Comparison of ENCODE assay signal across 18 cellular contexts in genomic region chr17:52027081-52027480, GRCh38.
DNase-seq lines count a peak whose midpoint lies in the region; ATAC-seq and TF ChIP-seq lines count a peak whose summit lies in the region.
"Had no signal": no experiment of that assay in that cellular context is flagged by ENCODE, and none has a peak within 500 bp of the region (broad histone marks: within the 10 kb centered on the region; RNA-seq: fewer than 3 reads in every experiment).

No MANE protein-coding gene starts in this region.

- H3K79me1 ChIP-seq in mesendoderm (ENCODE audit: low read length): no peaks in the 10 kb centered on the region

- H2BK120ac ChIP-seq in mesendoderm (ENCODE audit: low read depth, low read length): no peak overlapping the region

- H3K27ac Mint-ChIP-seq in endodermal cell: no peak overlapping the region
- no peak overlapping the region for H3K27ac Mint-ChIP-seq in activated CD8-positive, alpha-beta T cell treated with anti-CD3 and anti-CD28 coated beads for 36 hours
- H3K27ac Mint-ChIP-seq in activated T-helper 17 cell treated with anti-CD3 and anti-CD28 coated beads, Interleukin-2, amount 50 U/mL, for 72 hours: no peak overlapping the region

- no peak for ATAC-seq in HG02571 (IDR thresholded peaks at IDR 0.05; ENCODE audit: unreplicated experiment)
- ATAC-seq in activated CD8-positive, alpha-beta T cell treated with anti-CD3 and anti-CD28 coated beads for 36 hours: no peak
- no peak for ATAC-seq in activated T-helper 17 cell treated with anti-CD3 and anti-CD28 coated beads, Interleukin-2, amount 50 U/mL, for 72 hours (replicated peaks)
- ATAC-seq: Right ventricle myocardium inferior had no signal

- intact Hi-C loops in activated CD8-positive, alpha-beta T cell treated with anti-CD3 and anti-CD28 coated beads for 36 hours (cut with micrococcal nuclease): no loop called here

- no peak overlapping the region for H4K5ac ChIP-seq in mesendoderm (ENCODE audit: low read length)

- no peak for TF ChIP-seq CTCF in endodermal cell (conservative IDR thresholded peaks at IDR 0.05)
- no peak for TF ChIP-seq CTCF in activated CD8-positive, alpha-beta T cell treated with anti-CD3 and anti-CD28 coated beads for 36 hours (IDR thresholded peaks at IDR 0.05)

- no peak overlapping the region for H2BK15ac ChIP-seq in mesendoderm (replicated peaks; ENCODE audit: low read depth)

- no peak overlapping the region for H3K4ac ChIP-seq in mesendoderm (ENCODE audit: low read depth, low read length)

- no peaks in the 10 kb centered on the region for H3K27me3 ChIP-seq in endodermal cell (ENCODE audit: control insufficient read depth, insufficient read depth, low read length, poor library complexity, severe bottlenecking)
- no peaks in the 10 kb centered on the region for H3K27me3 ChIP-seq in mesendoderm (ENCODE audit: insufficient read depth, low read length, poor library complexity)
- H3K27me3 ChIP-seq: dorsolateral prefrontal cortex, esophagus squamous epithelium had no signal

- WGBS in endodermal cell (ENCODE audit: insufficient coverage in 1 of 2, insufficient read length in 1 of 2), 2 experiments: 95% methylated on average over 2 of the region's 2 CpGs; no CpG with 5 or more reads in 1 of the 2 experiments
- no CpG with 5 or more reads among the region's 2 CpGs for WGBS in mesendoderm (ENCODE audit: extremely low coverage, insufficient coverage, low lambda C conversion rate)

- H3K27ac ChIP-seq in endodermal cell (ENCODE audit: low read depth, low read length) (no peak overlapping the region), mesendoderm (ENCODE audit: low read depth, low read length) (no peak overlapping the region)
- H3K27ac ChIP-seq: esophagus squamous epithelium, VCaP had no signal

- H3K36me3 ChIP-seq in endodermal cell (ENCODE audit: control insufficient read depth, insufficient read depth, low read length): no peaks in the 10 kb centered on the region
- no peaks in the 10 kb centered on the region for H3K36me3 ChIP-seq in mesendoderm (ENCODE audit: control insufficient read depth, insufficient read depth, low read length)
- H3K36me3 ChIP-seq: esophagus squamous epithelium had no signal

- CTCF ChIA-PET in activated CD8-positive, alpha-beta T cell treated with anti-CD3 and anti-CD28 coated beads for 36 hours (lab: Charles Lee): no interaction called here

- H3K9me3 Mint-ChIP-seq in endodermal cell: no peaks in the 10 kb centered on the region
- H3K9me3 Mint-ChIP-seq in activated CD8-positive, alpha-beta T cell treated with anti-CD3 and anti-CD28 coated beads for 36 hours: no peaks in the 10 kb centered on the region
- no peaks in the 10 kb centered on the region for H3K9me3 Mint-ChIP-seq in activated T-helper 17 cell treated with anti-CD3 and anti-CD28 coated beads, Interleukin-2, amount 50 U/mL, for 72 hours

- H3K36me3 Mint-ChIP-seq in endodermal cell (ENCODE audit: low read depth): no peaks in the 10 kb centered on the region
- no peaks in the 10 kb centered on the region for H3K36me3 Mint-ChIP-seq in activated CD8-positive, alpha-beta T cell treated with anti-CD3 and anti-CD28 coated beads for 36 hours (ENCODE audit: low read depth)
- no peaks in the 10 kb centered on the region for H3K36me3 Mint-ChIP-seq in activated T-helper 17 cell treated with anti-CD3 and anti-CD28 coated beads, Interleukin-2, amount 50 U/mL, for 72 hours (ENCODE audit: low read depth)

- no peak overlapping the region for H3K18ac ChIP-seq in mesendoderm (ENCODE audit: low read length)

- H3K4me1 ChIP-seq in endodermal cell (ENCODE audit: control insufficient read depth, insufficient read depth, low read length) (peaks cover 3% of the 10 kb centered on the region), mesendoderm (ENCODE audit: control insufficient read depth, low read depth, low read length) (peaks cover 4% of the 10 kb centered on the region)
- H3K4me1 ChIP-seq: esophagus squamous epithelium had no signal

- no peaks in the 10 kb centered on the region for H3K79me2 ChIP-seq in mesendoderm (ENCODE audit: control insufficient read depth, insufficient read depth, low read length)

- H3K56ac ChIP-seq in mesendoderm (ENCODE audit: low read length): no peak overlapping the region

- no peak overlapping the region for H2BK5ac ChIP-seq in mesendoderm (ENCODE audit: low read length)

- H3K4me3 ChIP-seq in endodermal cell (ENCODE audit: low read length) (no peak overlapping the region), mesendoderm (ENCODE audit: low read length) (no peak overlapping the region)
- H3K4me3 ChIP-seq: dorsolateral prefrontal cortex, esophagus squamous epithelium had no signal

- no peak overlapping the region for H4K8ac ChIP-seq in mesendoderm (ENCODE audit: low read depth, low read length)

- H3K9ac ChIP-seq in endodermal cell (ENCODE audit: extremely low read depth, low read length, poor library complexity, severe bottlenecking) (no peak overlapping the region), mesendoderm (ENCODE audit: low read length) (no peak overlapping the region)

- no peak overlapping the region for H3K4me3 Mint-ChIP-seq in endodermal cell
- no peak overlapping the region for H3K4me3 Mint-ChIP-seq in activated CD8-positive, alpha-beta T cell treated with anti-CD3 and anti-CD28 coated beads for 36 hours
- no peak overlapping the region for H3K4me3 Mint-ChIP-seq in activated T-helper 17 cell treated with anti-CD3 and anti-CD28 coated beads, Interleukin-2, amount 50 U/mL, for 72 hours

- POLR2A ChIA-PET in activated CD8-positive, alpha-beta T cell treated with anti-CD3 and anti-CD28 coated beads for 36 hours (lab: Charles Lee): no interaction called here

- no peak overlapping the region for H3K23ac ChIP-seq in mesendoderm (ENCODE audit: low read length)

- peaks cover 10% of the 10 kb centered on the region for H3K9me3 ChIP-seq in endodermal cell (ENCODE audit: control insufficient read depth, low read length)
- H3K9me3 ChIP-seq: esophagus squamous epithelium had no signal

- peaks cover 5% of the 10 kb centered on the region for H3K27me3 Mint-ChIP-seq in endodermal cell (ENCODE audit: insufficient read depth)
- no peaks in the 10 kb centered on the region for H3K27me3 Mint-ChIP-seq in activated CD8-positive, alpha-beta T cell treated with anti-CD3 and anti-CD28 coated beads for 36 hours
- H3K27me3 Mint-ChIP-seq in activated T-helper 17 cell treated with anti-CD3 and anti-CD28 coated beads, Interleukin-2, amount 50 U/mL, for 72 hours: peaks cover 5% of the 10 kb centered on the region

- H2AK5ac ChIP-seq in mesendoderm (ENCODE audit: low read length): no peak overlapping the region

- peaks cover 20% of the 10 kb centered on the region for H3K4me1 Mint-ChIP-seq in endodermal cell
- no peaks in the 10 kb centered on the region for H3K4me1 Mint-ChIP-seq in activated CD8-positive, alpha-beta T cell treated with anti-CD3 and anti-CD28 coated beads for 36 hours (ENCODE audit: low read depth)
- H3K4me1 Mint-ChIP-seq in activated T-helper 17 cell treated with anti-CD3 and anti-CD28 coated beads, Interleukin-2, amount 50 U/mL, for 72 hours: no peaks in the 10 kb centered on the region

- no peak overlapping the region for H3K4me2 ChIP-seq in mesendoderm (ENCODE audit: low read length)

- peak; percentile 6 for DNase-seq in A172 (ENCODE audit: low spot score)
- DNase-seq in LHCN-M2 (ENCODE audit: low read depth): peak; percentile 24
- DNase-seq in endodermal cell: peak; percentile 72
- peak; percentile 40 for DNase-seq in mesendoderm
- DNase-seq in SK-N-DZ (ENCODE audit: low spot score): no peak
- no peak for DNase-seq in activated CD8-positive, alpha-beta T cell treated with anti-CD3 and anti-CD28 coated beads for 36 hours
- DNase-seq: activated CD4-positive, alpha-beta T cell treated with anti-CD3 and anti-CD28 coated beads, Interleukin-2, amount 50 U/mL, for 48 hours; activated naive CD4-positive, alpha-beta T cell treated with Interleukin-2 at 50 U/mL for 16 hours; amygdala; central memory CD4-positive, alpha-beta T cell; dorsolateral prefrontal cortex; esophagus squamous epithelium; NCI-H1417; NCI-H510A treated with DMSO at 0.1 percent for 48 hours had no signal

Comparison
In these comparisons a context has a peak if more than half of its experiments do, and no peak if none do; other contexts are left out.
1. DNase-seq: peak in A172 (single experiment), LHCN-M2 (single experiment), endodermal cell (single experiment) and mesendoderm (single experiment); none in SK-N-DZ (single experiment) and activated CD8-positive, alpha-beta T cell treated with anti-CD3 and anti-CD28 coated beads for 36 hours (single experiment).